ENCODE assay signal across 2 cellular contexts in genomic region chr19:39413903-39414608, GRCh38.
TF ChIP-seq lines count a peak whose summit lies in the region.

No MANE protein-coding gene starts in this region.

TF ChIP-seq in HEK293, 187 proteins besides CTCF, POLR2A, EP300 and RAD21 (continues in another document):
- TF ChIP-seq ZNF837 (tag by site-specific recombination; IDR thresholded peaks at IDR 0.05): no peak
- TF ChIP-seq ZNF623 (tag by site-specific recombination; IDR thresholded peaks at IDR 0.05): peak; percentile 100
- no peak for TF ChIP-seq FEZF1 (tag by site-specific recombination; IDR thresholded peaks at IDR 0.05)
- TF ChIP-seq ZEB2 (tag by site-specific recombination; IDR thresholded peaks at IDR 0.05): 0 out of 2 replicates have a peak, but pooled peaks have one; percentile 33
- TF ChIP-seq KLF7 (tag by site-specific recombination; IDR thresholded peaks at IDR 0.05; ENCODE audit: borderline replicate concordance): peak; percentile 40; the same call in 1 of the 2 replicates
- TF ChIP-seq ZBTB6 (tag by site-specific recombination; IDR thresholded peaks at IDR 0.05): peak; percentile 95
- TF ChIP-seq SCRT2 (tag by site-specific recombination; IDR thresholded peaks at IDR 0.05): peak; percentile 37; the same call in 1 of the 2 replicates
- TF ChIP-seq HIC1 (tag by site-specific recombination; IDR thresholded peaks at IDR 0.05): peak; percentile 44; the same call in 1 of the 2 replicates
- no peak for TF ChIP-seq ZNF416 (tag by site-specific recombination; IDR thresholded peaks at IDR 0.05)
- no peak for TF ChIP-seq ZNF140 (tag by site-specific recombination; IDR thresholded peaks at IDR 0.05)
- TF ChIP-seq BCL11B (tag by site-specific recombination; IDR thresholded peaks at IDR 0.05; ENCODE audit: low read depth): peak; percentile 27; the same call in 1 of the 2 replicates
- no peak for TF ChIP-seq PRDM6 (tag by site-specific recombination; IDR thresholded peaks at IDR 0.05)
- TF ChIP-seq PATZ1 (tag by site-specific recombination; IDR thresholded peaks at IDR 0.05): peak; percentile 8; the same call in 1 of the 2 replicates
- TF ChIP-seq ZNF585B (tag by site-specific recombination; IDR thresholded peaks at IDR 0.05): no peak
- TF ChIP-seq ZBTB10 (tag by site-specific recombination; IDR thresholded peaks at IDR 0.05): peak; percentile 46; the same call in 1 of the 2 replicates
- TF ChIP-seq ZNF76 (tag by site-specific recombination; IDR thresholded peaks at IDR 0.05; ENCODE audit: borderline replicate concordance, low read depth): peak; percentile 3; the same call in 1 of the 2 replicates

TF ChIP-seq in GM12878, 131 proteins besides CTCF, POLR2A, EP300 and RAD21:
- TF ChIP-seq SPI1 (IDR thresholded peaks at IDR 0.05; ENCODE audit: borderline replicate concordance, insufficient read depth, low read depth, low read length) (no peak), RELB (IDR thresholded peaks at IDR 0.05; ENCODE audit: low read depth) (0 out of 2 replicates have a peak, but pooled peaks have one; percentile 8), POLR2AphosphoS5 (IDR thresholded peaks at IDR 0.05; ENCODE audit: low read length) (no peak), CBFB (IDR thresholded peaks at IDR 0.05; ENCODE audit: low read depth) (no peak), GATAD2B (conservative IDR thresholded peaks at IDR 0.05; ENCODE audit: low read depth) (0 out of 2 replicates have a peak, but pooled peaks have one; percentile 12), NR2F1 (conservative IDR thresholded peaks at IDR 0.05) (0 out of 2 replicates have a peak, but pooled peaks have one; percentile 16), STAT3 (IDR thresholded peaks at IDR 0.05; ENCODE audit: low read depth, low read length) (no peak), MLLT1 (IDR thresholded peaks at IDR 0.05) (peak; percentile 88), BCL11A (IDR thresholded peaks at IDR 0.05; ENCODE audit: low read depth, low read length) (no peak), PRDM15 (CRISPR knock-in tag; IDR thresholded peaks at IDR 0.05) (no peak), FOS (IDR thresholded peaks at IDR 0.05; ENCODE audit: borderline replicate concordance, extremely low read depth, insufficient read length) (no peak), SMARCA5 (IDR thresholded peaks at IDR 0.05) (no peak; the same call in 1 of the 2 replicates), NBN (IDR thresholded peaks at IDR 0.05) (peak; percentile 25; the same call in 1 of the 2 replicates), SREBF1 (IDR thresholded peaks at IDR 0.05; ENCODE audit: low read length) (no peak), IKZF1 (conservative IDR thresholded peaks at IDR 0.05) (0 out of 2 replicates have a peak, but pooled peaks have one; percentile 20), EED (IDR thresholded peaks at IDR 0.05; ENCODE audit: low read depth) (peak; percentile 35; the same call in 1 of the 2 replicates)
